ENCODE assay signal across 24 cellular contexts in genomic region chr6:41586564-41586963, GRCh38. TPM values are rescaled to one million over a fixed set of nuclear protein-coding genes. Genes with fewer than 3 reads are reported as not detected.
DNase-seq lines count a peak whose midpoint lies in the region; ATAC-seq and TF ChIP-seq lines count a peak whose summit lies in the region.
"Had no signal": no experiment of that assay in that cellular context is flagged by ENCODE, and none has a peak within 500 bp of the region (broad histone marks: within the 10 kb centered on the region; RNA-seq: fewer than 3 reads in every experiment).

No MANE protein-coding gene starts in this region.

- intact Hi-C loops in OCI-LY7 (cut with micrococcal nuclease; ENCODE audit: unreplicated experiment), result no loop called here
- intact Hi-C loops in natural killer cell (cut with micrococcal nuclease), result no loop called here

- CTCF ChIA-PET in OCI-LY7 (lab: Charles Lee; ENCODE audit: unreplicated experiment), result no interaction called here

- H2AFZ ChIP-seq in OCI-LY7 (ENCODE audit: low read length), result no peak overlapping the region
- H2AFZ ChIP-seq: parathyroid adenoma had no signal

- H3K36me3 ChIP-seq in BE2C, result peaks cover 3% of the 10 kb centered on the region; the same call in 1 of the 2 replicates
- H3K36me3 ChIP-seq in OCI-LY7 (ENCODE audit: insufficient read depth, low read length), result peaks cover 5% of the 10 kb centered on the region; the same call in 1 of the 2 replicates

- POLR2A ChIA-PET in OCI-LY7 (lab: Charles Lee), result no interaction called here

- peaks cover 11% of the 10 kb centered on the region for H3K4me1 ChIP-seq in BE2C
- no peaks in the 10 kb centered on the region for H3K4me1 ChIP-seq in OCI-LY7 (ENCODE audit: insufficient read depth, low read length, poor library complexity, severe bottlenecking)
- H3K4me1 ChIP-seq: parathyroid adenoma had no signal

- peaks cover 1% of the 10 kb centered on the region for H3K36me3 Mint-ChIP-seq in central memory CD8-positive, alpha-beta T cell (ENCODE audit: insufficient read depth)
- no peaks in the 10 kb centered on the region for H3K36me3 Mint-ChIP-seq in activated T-helper 17 cell treated with anti-CD3 and anti-CD28 coated beads, Interleukin-2, amount 50 U/mL, for 72 hours (ENCODE audit: low read depth)
- no peaks in the 10 kb centered on the region for H3K36me3 Mint-ChIP-seq in natural killer cell
- H3K36me3 Mint-ChIP-seq: activated naive CD8-positive, alpha-beta T cell treated with anti-CD3 and anti-CD28 coated beads for 36 hours had no signal

- no peak overlapping the region for H3K4me3 Mint-ChIP-seq in central memory CD8-positive, alpha-beta T cell
- H3K4me3 Mint-ChIP-seq in activated T-helper 17 cell treated with anti-CD3 and anti-CD28 coated beads, Interleukin-2, amount 50 U/mL, for 72 hours, result no peak overlapping the region
- no peak overlapping the region for H3K4me3 Mint-ChIP-seq in natural killer cell
- H3K4me3 Mint-ChIP-seq: activated CD4-positive, alpha-beta T cell treated with anti-CD3 and anti-CD28 coated beads, Interleukin-2, amount 10 ng/mL, durations not matched to agents 7 days and 5 days; activated naive CD8-positive, alpha-beta T cell treated with anti-CD3 and anti-CD28 coated beads for 36 hours; stimulated activated memory B cell treated with anti-CD40 and anti-IgM and Interleukin-4, amounts not matched to agents 10 μg/mL and 1 μg/mL and 100 μg/mL, for 72 hours had no signal

- BruUV-seq in OCI-LY7 (replicated peaks; lab: Mats Ljungman, UMichigan), result no TSS peak

- no peak overlapping the region for H3K27ac ChIP-seq in OCI-LY7 (ENCODE audit: low read depth, low read length, poor library complexity, severe bottlenecking)
- H3K27ac ChIP-seq: brain microvascular endothelial cell, parathyroid adenoma, tibial nerve had no signal

- H3K27me3 ChIP-seq in BE2C, result no peaks in the 10 kb centered on the region
- H3K27me3 ChIP-seq: brain microvascular endothelial cell, tibial nerve had no signal

- H3K4me1 Mint-ChIP-seq in central memory CD8-positive, alpha-beta T cell, result peaks cover 26% of the 10 kb centered on the region
- H3K4me1 Mint-ChIP-seq in activated T-helper 17 cell treated with anti-CD3 and anti-CD28 coated beads, Interleukin-2, amount 50 U/mL, for 72 hours, result no peaks in the 10 kb centered on the region
- peaks cover 6 to 16% of the 10 kb centered on the region in 2 donors for H3K4me1 Mint-ChIP-seq in natural killer cell

- H3K79me2 ChIP-seq in OCI-LY7 (ENCODE audit: insufficient read depth, low read depth, low read length), result no peaks in the 10 kb centered on the region
- H3K79me2 ChIP-seq: parathyroid adenoma had no signal

- peak overlapping the region; percentile 13 for H3K27ac Mint-ChIP-seq in central memory CD8-positive, alpha-beta T cell (ENCODE audit: low read depth)
- H3K27ac Mint-ChIP-seq in activated T-helper 17 cell treated with anti-CD3 and anti-CD28 coated beads, Interleukin-2, amount 50 U/mL, for 72 hours, result no peak overlapping the region
- no peak overlapping the region for H3K27ac Mint-ChIP-seq in natural killer cell
- H3K27ac Mint-ChIP-seq: activated CD4-positive, alpha-beta T cell treated with anti-CD3 and anti-CD28 coated beads, Interleukin-2, amount 10 ng/mL, durations not matched to agents 7 days and 5 days; activated naive CD8-positive, alpha-beta T cell treated with anti-CD3 and anti-CD28 coated beads for 36 hours; activated T-helper 2 cell treated with anti-CD3 and anti-CD28 coated beads, Interferon-gamma antibody, Interleukin-2, Interleukin-4, amounts not matched to agents 10 μg/mL and 5 μg/mL and 100 μg/mL, durations not matched to agents 14 hours and 24 hours and 36 hours; stimulated activated memory B cell treated with anti-CD40 and anti-IgM and Interleukin-4, amounts not matched to agents 10 μg/mL and 1 μg/mL and 100 μg/mL, for 72 hours had no signal

- no peaks in the 10 kb centered on the region for H3K9me2 ChIP-seq in OCI-LY7 (ENCODE audit: insufficient read depth, low read length)

- DNase-seq in BE2C (peak; percentile 56), NCI-H1694 treated with DMSO at 0.1 percent for 48 hours (lab: John Stamatoyannopoulos, UW) (peak; percentile 59), middle frontal gyrus (ENCODE audit: extremely low spot score, low spot score) (peak; percentile 71), OCI-LY7 (ENCODE audit: low spot score) (no peak), natural killer cell (no peak)
- no peak for DNase-seq in central memory CD8-positive, alpha-beta T cell (ENCODE audit: low spot score in 2 of 2)
- DNase-seq: ACHN; activated CD4-positive, alpha-beta T cell treated with anti-CD3 and anti-CD28 coated beads, Interleukin-2, amount 10 ng/mL, durations not matched to agents 7 days and 5 days; activated naive CD8-positive, alpha-beta T cell treated with anti-CD3 and anti-CD28 coated beads for 36 hours; brain microvascular endothelial cell; DMS53; GOT3; Karpas-422; NCI-H1092; NCI-H526 treated with DMSO at 0.1 percent for 48 hours had no signal

- H3K4me2 ChIP-seq in OCI-LY7 (ENCODE audit: low read length), result no peak overlapping the region

- no peak overlapping the region for H3K4me3 ChIP-seq in BE2C (ENCODE audit: low read depth, low read length)
- H3K4me3 ChIP-seq in OCI-LY7 (ENCODE audit: low read depth, low read length, poor library complexity, severe bottlenecking), result no peak overlapping the region
- H3K4me3 ChIP-seq: GM12878, tibial nerve had no signal

- no peaks in the 10 kb centered on the region for H3K9me3 Mint-ChIP-seq in central memory CD8-positive, alpha-beta T cell
- no peaks in the 10 kb centered on the region for H3K9me3 Mint-ChIP-seq in activated T-helper 17 cell treated with anti-CD3 and anti-CD28 coated beads, Interleukin-2, amount 50 U/mL, for 72 hours
- no peaks in the 10 kb centered on the region for H3K9me3 Mint-ChIP-seq in natural killer cell
- H3K9me3 Mint-ChIP-seq: activated CD4-positive, alpha-beta T cell treated with anti-CD3 and anti-CD28 coated beads, Interleukin-2, amount 10 ng/mL, durations not matched to agents 7 days and 5 days; activated naive CD8-positive, alpha-beta T cell treated with anti-CD3 and anti-CD28 coated beads for 36 hours; activated T-helper 2 cell treated with anti-CD3 and anti-CD28 coated beads, Interferon-gamma antibody, Interleukin-2, Interleukin-4, amounts not matched to agents 10 μg/mL and 5 μg/mL and 100 μg/mL, durations not matched to agents 14 hours and 24 hours and 36 hours; stimulated activated memory B cell treated with anti-CD40 and anti-IgM and Interleukin-4, amounts not matched to agents 10 μg/mL and 1 μg/mL and 100 μg/mL, for 72 hours had no signal

- H3K9me3 ChIP-seq in BE2C (no peaks in the 10 kb centered on the region), OCI-LY7 (ENCODE audit: low read length) (no peaks in the 10 kb centered on the region)
- H3K9me3 ChIP-seq: tibial nerve had no signal

- no peaks in the 10 kb centered on the region for H3K27me3 Mint-ChIP-seq in central memory CD8-positive, alpha-beta T cell
- H3K27me3 Mint-ChIP-seq in activated T-helper 17 cell treated with anti-CD3 and anti-CD28 coated beads, Interleukin-2, amount 50 U/mL, for 72 hours, result no peaks in the 10 kb centered on the region
- no peaks in the 10 kb centered on the region for H3K27me3 Mint-ChIP-seq in natural killer cell (ENCODE audit: low read depth in 2 of 2)
- H3K27me3 Mint-ChIP-seq: activated CD4-positive, alpha-beta T cell treated with anti-CD3 and anti-CD28 coated beads, Interleukin-2, amount 10 ng/mL, durations not matched to agents 7 days and 5 days; activated naive CD8-positive, alpha-beta T cell treated with anti-CD3 and anti-CD28 coated beads for 36 hours; stimulated activated memory B cell treated with anti-CD40 and anti-IgM and Interleukin-4, amounts not matched to agents 10 μg/mL and 1 μg/mL and 100 μg/mL, for 72 hours had no signal

- ATAC-seq in central memory CD8-positive, alpha-beta T cell (replicated peaks; ENCODE audit: extremely low read depth, poor library complexity, severe bottlenecking), result no peak
- ATAC-seq in activated T-helper 17 cell treated with anti-CD3 and anti-CD28 coated beads, Interleukin-2, amount 50 U/mL, for 72 hours (replicated peaks), result no peak
- ATAC-seq in GM21619 (IDR thresholded peaks at IDR 0.05; ENCODE audit: unreplicated experiment), result no peak
- no peak for ATAC-seq in natural killer cell
- ATAC-seq: GM12878; stimulated activated memory B cell treated with anti-CD40 and anti-IgM and Interleukin-4, amounts not matched to agents 10 μg/mL and 1 μg/mL and 100 μg/mL, for 72 hours had no signal

- H4K20me1 ChIP-seq in OCI-LY7 (ENCODE audit: insufficient read depth, low read length), result no peaks in the 10 kb centered on the region

- TF ChIP-seq CTCF in BE2C (IDR thresholded peaks at IDR 0.05; ENCODE audit: low read depth, low read length) (no peak), OCI-LY7 (conservative IDR thresholded peaks at IDR 0.05; ENCODE audit: low read length) (no peak), natural killer cell (IDR thresholded peaks at IDR 0.05) (no peak)

RNA-seq across cellular contexts. Expression of gene FOXP4, which starts 40.4 kb away (rescaled TPM):
- 42.7 TPM for polyA plus RNA-seq in BE2C (2012; ENCODE audit: insufficient read depth, insufficient read length, low read depth)
- total RNA-seq in OCI-LY7 (2014; rRNA removed; shearing (Covaris generic)), result 5.1 and 6.3 TPM in 2 replicates
- total RNA-seq in OCI-LY7 (2022) (26.3 and 26.7 TPM in 2 replicates), natural killer cell (10 to 100 TPM; 11.2 to 21.1 (median 14.7) TPM)
- 10 to 100 TPM in 1 of 2 donors, 1 to 10 TPM in 1; 8.7 to 11.6 TPM for total RNA-seq in activated T-helper 17 cell treated with anti-CD3 and anti-CD28 coated beads, Interleukin-2, amount 50 U/mL, for 72 hours

RNA-seq across cellular contexts. Expression of gene MDFI, which starts 51.7 kb away (rescaled TPM):
- 3.7 TPM for polyA plus RNA-seq in BE2C (2012; ENCODE audit: insufficient read depth, insufficient read length, low read depth)
- not detected in 2 replicates for total RNA-seq in OCI-LY7 (2014; rRNA removed; shearing (Covaris generic))
- total RNA-seq in OCI-LY7 (2022), result not detected in 2 replicates
- total RNA-seq in activated T-helper 17 cell treated with anti-CD3 and anti-CD28 coated beads, Interleukin-2, amount 50 U/mL, for 72 hours, result not detected
- total RNA-seq in natural killer cell, result not detected
- total RNA-seq: activated CD4-positive, alpha-beta T cell treated with anti-CD3 and anti-CD28 coated beads, Interleukin-2, amount 10 ng/mL, durations not matched to agents 7 days and 5 days; activated naive CD8-positive, alpha-beta T cell treated with anti-CD3 and anti-CD28 coated beads for 36 hours; activated T-helper 2 cell treated with anti-CD3 and anti-CD28 coated beads, Interferon-gamma antibody, Interleukin-2, Interleukin-4, amounts not matched to agents 10 μg/mL and 5 μg/mL and 100 μg/mL, durations not matched to agents 14 hours and 24 hours and 36 hours; GM12878; myocyte; T-helper 1 cell treated with Interleukin-12 subunit alpha and Interleukin-12 subunit beta and Interleukin-4 antibody, amounts not matched to agents 30 ng/mL and 1 ng/mL, for 36 hours had no signal
- polyA plus RNA-seq: GM12878 had no signal

Comparison
In these comparisons a context has a peak if more than half of its experiments do, and no peak if none do; other contexts are left out.
1. DNase-seq: peak in BE2C (single experiment), NCI-H1694 treated with DMSO at 0.1 percent for 48 hours (single experiment) and middle frontal gyrus (single experiment); none in central memory CD8-positive, alpha-beta T cell (0 of 2), OCI-LY7 (single experiment) and natural killer cell (single experiment).